Comparison of ENCODE assay signal across 8 cellular contexts in the genomic region with DNA sequence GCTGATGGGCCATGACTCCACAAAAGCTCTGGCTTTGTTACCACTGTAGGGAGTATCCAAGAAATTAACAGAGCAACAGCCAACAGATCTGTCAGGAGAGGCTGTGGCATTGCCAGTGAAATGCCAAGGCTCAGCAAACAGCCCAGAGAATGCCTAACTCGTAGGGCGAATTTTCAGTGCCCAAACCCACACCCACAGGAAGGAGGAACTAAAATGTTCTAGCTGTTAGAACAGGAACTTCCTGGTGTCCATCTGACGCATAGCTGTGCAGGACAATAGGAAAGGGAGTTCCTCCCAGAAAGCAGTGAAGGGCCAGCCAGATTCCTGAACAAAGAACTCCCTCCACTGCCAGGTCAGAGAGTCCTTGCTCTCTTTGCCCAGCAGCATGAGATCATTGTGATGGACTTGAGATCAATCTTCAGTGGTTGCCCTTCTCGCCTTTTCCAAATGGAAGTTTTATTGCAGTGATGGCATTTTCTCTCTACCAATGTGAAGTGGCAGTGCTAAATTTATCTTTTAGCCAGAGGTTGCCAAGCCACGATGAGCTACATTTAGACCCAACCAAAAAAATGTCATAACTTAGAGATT.
DNase-seq lines count a peak whose midpoint lies in the region; ATAC-seq and TF ChIP-seq lines count a peak whose summit lies in the region.

No MANE protein-coding gene starts in this region.

- DNase-seq in ELR (ENCODE audit: low read depth) (peak; percentile 9), astrocyte of the hippocampus (ENCODE audit: low read depth, low spot score) (peak; percentile 16), heart right ventricle (peak; percentile 13 to 62), psoas muscle (peak in 1 of 2 donors; percentile 17), HUDEP-2 (lab: John Stamatoyannopoulos, UW; ENCODE audit: unreplicated experiment in 76 of 76) (no peak), NCI-H1105 treated with DMSO at 0.1 percent for 48 hours (lab: John Stamatoyannopoulos, UW) (no peak), NCI-H146 treated with DMSO at 0.1 percent for 48 hours (lab: John Stamatoyannopoulos, UW; ENCODE audit: unreplicated experiment) (no peak)

- peak in 2 of 9 donors; percentile 16 to 29 for TF ChIP-seq CTCF in heart right ventricle (IDR thresholded peaks at IDR 0.05)
- TF ChIP-seq CTCF in psoas muscle (IDR thresholded peaks at IDR 0.05) = no peak

- H3K4me1 ChIP-seq in heart right ventricle = peaks cover 2 to 45% (median 31%) of the 10 kb centered on the region in 9 donors
- peaks cover 17% of the 10 kb centered on the region for H3K4me1 ChIP-seq in psoas muscle

- H3K27me3 ChIP-seq in heart right ventricle (no peaks in the 10 kb centered on the region), psoas muscle (ENCODE audit: insufficient read depth in 3 of 3, low read length in 2 of 3) (no peaks in the 10 kb centered on the region)

- no peaks in the 10 kb centered on the region for H3K36me3 ChIP-seq in heart right ventricle
- no peaks in the 10 kb centered on the region for H3K36me3 ChIP-seq in psoas muscle (ENCODE audit: insufficient read depth in 1 of 2, low read depth in 1 of 2)

- intact Hi-C loops in heart right ventricle (cut with DNase I) (no loop called here), psoas muscle (cut with DNase I) (no loop called here)

- H3K4me3 ChIP-seq in heart right ventricle = peak overlapping the region in 1 of 10 donors; percentile 2
- H3K4me3 ChIP-seq in psoas muscle = peak overlapping the region; percentile 8

- ATAC-seq in heart right ventricle = peak; percentile 79 to 94 (median 90)
- peak; percentile 39 to 89 (median 84) for ATAC-seq in psoas muscle
- ATAC-seq in HG02588 (IDR thresholded peaks at IDR 0.05; ENCODE audit: unreplicated experiment) = no peak

- H3K9me3 ChIP-seq in heart right ventricle (peaks cover 0 to 5% (median 0%) of the 10 kb centered on the region in 11 donors), psoas muscle (no peaks in the 10 kb centered on the region)

- WGBS in heart right ventricle, 2 donors = 25 to 32% methylated on average over 5 of the region's 5 CpGs
- 13 to 15% (median 14%) methylated on average over 5 of the region's 5 CpGs for WGBS in psoas muscle, 3 donors

- H3K27ac ChIP-seq in heart right ventricle = peak overlapping the region; percentile 80 to 93 (median 87)
- peak overlapping the region; percentile 71 for H3K27ac ChIP-seq in psoas muscle

Comparison
In these comparisons a context has a peak if more than half of its experiments do, and no peak if none do; other contexts are left out.
1. DNase-seq: peak in ELR (single experiment), astrocyte of the hippocampus (single experiment) and heart right ventricle (2 of 2); none in HUDEP-2 (0 of 76), NCI-H1105 treated with DMSO at 0.1 percent for 48 hours (single experiment) and NCI-H146 treated with DMSO at 0.1 percent for 48 hours (single experiment).